In the genomic region with DNA sequence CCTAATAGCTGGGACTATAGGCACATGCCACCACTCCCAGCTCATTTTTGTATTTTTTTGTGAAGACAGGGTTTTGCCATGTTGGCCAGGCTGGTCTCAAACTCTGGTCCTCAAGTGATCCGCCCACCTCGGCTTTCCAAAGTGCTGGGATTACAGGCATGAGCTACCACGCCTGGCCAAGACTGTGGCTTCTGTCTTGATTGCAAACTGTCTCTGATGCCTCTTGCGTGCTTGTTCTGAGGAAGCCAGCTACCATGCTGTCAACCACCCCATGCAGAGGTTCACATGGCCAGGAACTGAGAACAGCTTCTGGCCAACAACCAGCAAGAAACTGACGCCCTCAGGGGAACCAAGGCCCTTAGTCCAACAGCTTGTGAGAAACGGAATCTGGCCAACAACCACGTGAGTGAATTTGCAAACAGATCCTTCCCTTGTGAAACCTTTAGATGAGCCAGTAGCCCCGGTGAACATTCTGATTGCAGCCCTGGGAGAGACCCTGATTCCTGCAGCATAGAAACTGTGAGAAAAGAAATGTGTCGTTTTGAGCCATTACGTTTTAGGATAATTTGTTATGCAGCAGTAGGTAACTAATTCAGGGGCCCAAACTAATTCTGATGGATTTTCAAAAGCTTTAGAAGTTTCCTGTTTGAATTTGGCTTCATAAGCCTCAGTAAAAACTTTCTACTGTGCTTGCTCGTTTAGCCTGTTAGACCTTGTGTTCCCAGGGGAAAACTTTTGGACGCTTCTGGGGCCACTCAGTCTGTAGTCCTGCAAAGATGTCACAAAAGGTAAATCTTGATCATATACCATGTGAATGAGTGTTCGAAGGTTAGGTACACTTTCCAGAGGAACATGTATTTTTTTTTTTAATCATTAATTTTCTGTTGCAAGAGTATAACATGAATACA, we compare ENCODE assay signal across 9 cellular contexts.
A peak's percentile ranks its signal among the peaks of the same experiment; 100 is the strongest.
DNase-seq lines count a peak whose midpoint lies in the region; ATAC-seq, FAIRE-seq and TF ChIP-seq lines count a peak whose summit lies in the region.
"Had no signal": no experiment of that assay in that cellular context is flagged by ENCODE, and none has a peak within 500 bp of the region (broad histone marks: within the 10 kb centered on the region; RNA-seq: fewer than 3 reads in every experiment).

No MANE protein-coding gene starts in this region.

- FAIRE-seq in pancreas (lab: Jason Lieb, UNC) (no peak), small intestine (lab: Jason Lieb, UNC) (no peak)
- FAIRE-seq: bronchial epithelial cell had no signal

- TF ChIP-seq CTCF in brain microvascular endothelial cell (IDR thresholded peaks at IDR 0.05; ENCODE audit: low read depth, low read length, missing control alignments) (no peak), pancreas (IDR thresholded peaks at IDR 0.05) (no peak)

- no peak overlapping the region for H3K9ac ChIP-seq in BLaER1

- no peaks in the 10 kb centered on the region for H4K20me1 ChIP-seq in BLaER1

- intact Hi-C loops in pancreas (cut with DNase I), result loop anchor here in 1 of 3 donors (10.0 kb wide), 1 partner anchor 158 kb away; no protein-coding TSS in a partner anchor

- H3K27me3 Mint-ChIP-seq in activated T-cell treated with anti-CD3 and anti-CD28 coated beads, Interleukin-2, amount 50 U/mL, for 4 hours (ENCODE audit: low read depth), result peaks cover 2% of the 10 kb centered on the region

- in situ Hi-C loops in brain microvascular endothelial cell (cut with HindIII; ENCODE audit: low pct_ligation_motif_present, low sequenced_read_pairs), result no loop called here

- no peaks in the 10 kb centered on the region for H3K36me3 Mint-ChIP-seq in activated T-cell treated with anti-CD3 and anti-CD28 coated beads, Interleukin-2, amount 50 U/mL, for 4 hours (ENCODE audit: insufficient read depth)

- H3K27me3 ChIP-seq in BLaER1 (no peaks in the 10 kb centered on the region), brain microvascular endothelial cell (replicated peaks) (peaks cover 3% of the 10 kb centered on the region), pancreas (no peaks in the 10 kb centered on the region), small intestine (ENCODE audit: control insufficient read depth in 2 of 2, insufficient read depth in 2 of 2, low read length in 2 of 2) (no peaks in the 10 kb centered on the region)

- H3K4me2 ChIP-seq in BLaER1, result peak overlapping the region; percentile 62

- DNase-seq in brain microvascular endothelial cell (peak; percentile 58), pancreas (peak in 4 of 6 donors; percentile 42 to 62 (median 52)), erythroblast (lab: John Stamatoyannopoulos, UW) (no peak), small intestine (no peak)
- no peak for DNase-seq in activated T-cell treated with anti-CD3 and anti-CD28 coated beads, Interleukin-2, amount 50 U/mL, for 4 hours

- H3K36me3 ChIP-seq in BLaER1 (no peaks in the 10 kb centered on the region), brain microvascular endothelial cell (replicated peaks) (no peaks in the 10 kb centered on the region), pancreas (no peaks in the 10 kb centered on the region), small intestine (ENCODE audit: control insufficient read depth in 2 of 2, insufficient read depth in 2 of 2, low read length in 2 of 2) (no peaks in the 10 kb centered on the region)

- H3K9me3 ChIP-seq in BLaER1, result no peaks in the 10 kb centered on the region
- no peaks in the 10 kb centered on the region for H3K9me3 ChIP-seq in pancreas
- no peaks in the 10 kb centered on the region for H3K9me3 ChIP-seq in small intestine (ENCODE audit: control insufficient read depth, low read depth)

- ATAC-seq in GM19438 (IDR thresholded peaks at IDR 0.05; ENCODE audit: low read depth, unreplicated experiment) (peak; percentile 74), HG03354 (IDR thresholded peaks at IDR 0.05; ENCODE audit: poor library complexity, severe bottlenecking, unreplicated experiment) (peak; percentile 78), pancreas (peak; percentile 73 to 82 (median 78))
- ATAC-seq in activated T-cell treated with anti-CD3 and anti-CD28 coated beads, Interleukin-2, amount 50 U/mL, for 4 hours, result no peak

- H3K4me1 Mint-ChIP-seq in activated T-cell treated with anti-CD3 and anti-CD28 coated beads, Interleukin-2, amount 50 U/mL, for 4 hours (ENCODE audit: low read depth), result peaks cover 6% of the 10 kb centered on the region

- no peaks in the 10 kb centered on the region for H3K9me3 Mint-ChIP-seq in activated T-cell treated with anti-CD3 and anti-CD28 coated beads, Interleukin-2, amount 50 U/mL, for 4 hours

- H3K4me3 Mint-ChIP-seq in activated T-cell treated with anti-CD3 and anti-CD28 coated beads, Interleukin-2, amount 50 U/mL, for 4 hours, result no peak overlapping the region

- no peak for TF ChIP-seq POLR2A in erythroblast (IDR thresholded peaks at IDR 0.05; ENCODE audit: low read length)

- H3K4me3 ChIP-seq in BLaER1 (no peak overlapping the region), brain microvascular endothelial cell (ENCODE audit: low read depth, low read length) (no peak overlapping the region), pancreas (no peak overlapping the region), small intestine (ENCODE audit: low read depth in 1 of 2, low read length in 2 of 2) (no peak overlapping the region)

- H3K27ac ChIP-seq in BLaER1, result no peak overlapping the region
- no peak overlapping the region for H3K27ac ChIP-seq in brain microvascular endothelial cell
- peak overlapping the region; percentile 33 to 53 (median 45) for H3K27ac ChIP-seq in pancreas
- H3K27ac ChIP-seq in small intestine (ENCODE audit: low read depth in 1 of 2, low read length in 1 of 2), result no peak overlapping the region

- H3K4me1 ChIP-seq in BLaER1 (peaks cover 25% of the 10 kb centered on the region), pancreas (peaks cover 0 to 8% (median 0%) of the 10 kb centered on the region in 3 donors), small intestine (ENCODE audit: control insufficient read depth in 2 of 2, insufficient read depth in 1 of 2, low read depth in 1 of 2, low read length in 1 of 2) (no peaks in the 10 kb centered on the region)

- 34 to 38% methylated on average over 13 of the region's 13 CpGs for WGBS in pancreas, 2 donors
- WGBS in small intestine, 3 donors, result 53 to 61% (median 54%) methylated on average over 13 of the region's 13 CpGs

Comparison
In these comparisons a context has a peak if more than half of its experiments do, and no peak if none do; other contexts are left out.
1. H3K27ac ChIP-seq: peak in pancreas (4 of 4); none in BLaER1 (single experiment), brain microvascular endothelial cell (single experiment) and small intestine (0 of 2).
2. ATAC-seq: peak in GM19438 (single experiment), HG03354 (single experiment) and pancreas (4 of 4); none in activated T-cell treated with anti-CD3 and anti-CD28 coated beads, Interleukin-2, amount 50 U/mL, for 4 hours (0 of 2).
3. DNase-seq: peak in brain microvascular endothelial cell (single experiment) and pancreas (4 of 6); none in erythroblast (0 of 2), activated T-cell treated with anti-CD3 and anti-CD28 coated beads, Interleukin-2, amount 50 U/mL, for 4 hours (single experiment) and small intestine (single experiment).